Comparison of ENCODE assay signal across 9 cellular contexts in genomic region chr2:205686231-205687017, GRCh38. TPM values are rescaled to one million over a fixed set of nuclear protein-coding genes. Genes with fewer than 3 reads are reported as not detected.
DNase-seq lines count a peak whose midpoint lies in the region; ATAC-seq, FAIRE-seq and TF ChIP-seq lines count a peak whose summit lies in the region.
"Had no signal": no experiment of that assay in that cellular context is flagged by ENCODE, and none has a peak within 500 bp of the region (broad histone marks: within the 10 kb centered on the region; RNA-seq: fewer than 3 reads in every experiment).

No MANE protein-coding gene starts in this region.

- peak in 3 of 9 donors; percentile 10 to 22 (median 13) for TF ChIP-seq CTCF in heart right ventricle (IDR thresholded peaks at IDR 0.05)
- peak; percentile 56 for TF ChIP-seq CTCF in chondrocyte (IDR thresholded peaks at IDR 0.05)
- TF ChIP-seq CTCF in vagina (IDR thresholded peaks at IDR 0.05): no peak

- TF ChIP-seq POLR2A in vagina (IDR thresholded peaks at IDR 0.05): no peak

- H3K9me3 Mint-ChIP-seq in chondrocyte (ENCODE audit: low read depth): no peaks in the 10 kb centered on the region

- H2BK120ac ChIP-seq in mesendoderm (ENCODE audit: low read depth, low read length): peak overlapping the region; percentile 96

- H3K27me3 ChIP-seq in heart right ventricle (peaks cover 0 to 60% (median 23%) of the 10 kb centered on the region in 7 donors), mesendoderm (ENCODE audit: insufficient read depth, low read length, poor library complexity) (peaks cover 3% of the 10 kb centered on the region), vagina (no peaks in the 10 kb centered on the region)

- peak overlapping the region; percentile 82 for H3K4me2 ChIP-seq in mesendoderm (ENCODE audit: low read length)

- DNase-seq in heart right ventricle (no peak), left ventricle myocardium superior (no peak), chondrocyte (ENCODE audit: low spot score) (no peak), mesendoderm (peak; percentile 70), vagina (ENCODE audit: extremely low spot score in 2 of 2) (no peak), GM19238 (ENCODE audit: insufficient read length, low spot score) (no peak), RCC 7860 (ENCODE audit: low spot score) (no peak)
- DNase-seq: effector CD8-positive, alpha-beta T cell had no signal

- peaks cover 11% of the 10 kb centered on the region for H3K79me2 ChIP-seq in mesendoderm (ENCODE audit: control insufficient read depth, insufficient read depth, low read length)

- H3K79me1 ChIP-seq in mesendoderm (ENCODE audit: low read length): peaks cover 5% of the 10 kb centered on the region

- peak overlapping the region in 6 of 10 donors; percentile 52 to 91 (median 78) for H3K27ac ChIP-seq in heart right ventricle
- peak overlapping the region; percentile 92 for H3K27ac ChIP-seq in mesendoderm (ENCODE audit: low read depth, low read length)
- peak overlapping the region; percentile 89 for H3K27ac ChIP-seq in vagina

- H3K4me3 Mint-ChIP-seq in chondrocyte (ENCODE audit: unreplicated experiment): peak overlapping the region; percentile 86

- no peak for FAIRE-seq in RCC 7860 (lab: Jason Lieb, UNC)

- peak overlapping the region; percentile 41 for H4K8ac ChIP-seq in mesendoderm (ENCODE audit: low read depth, low read length)

- peak overlapping the region; percentile 86 for H3K18ac ChIP-seq in mesendoderm (ENCODE audit: low read length)

- H4K5ac ChIP-seq in mesendoderm (ENCODE audit: low read length): no peak overlapping the region

- H3K4me1 ChIP-seq in heart right ventricle (peaks cover 8 to 78% (median 54%) of the 10 kb centered on the region in 9 donors), mesendoderm (ENCODE audit: control insufficient read depth, low read depth, low read length) (peaks cover 14% of the 10 kb centered on the region), vagina (peaks cover 66% of the 10 kb centered on the region)

- peak overlapping the region; percentile 56 for H2BK5ac ChIP-seq in mesendoderm (ENCODE audit: low read length)

- H3K4ac ChIP-seq in mesendoderm (ENCODE audit: low read depth, low read length): peak overlapping the region; percentile 77

- H3K36me3 Mint-ChIP-seq in chondrocyte (ENCODE audit: low read depth): peaks cover 2% of the 10 kb centered on the region

- H2AK5ac ChIP-seq in mesendoderm (ENCODE audit: low read length): no peak overlapping the region

- H3K23ac ChIP-seq in mesendoderm (ENCODE audit: low read length): peak overlapping the region; percentile 67

- H3K4me3 ChIP-seq in heart right ventricle (peak overlapping the region; percentile 37 to 78 (median 64)), mesendoderm (ENCODE audit: low read length) (peak overlapping the region; percentile 56), vagina (peak overlapping the region; percentile 67 to 73)

- no peaks in the 10 kb centered on the region for H3K36me3 ChIP-seq in heart right ventricle
- no peaks in the 10 kb centered on the region for H3K36me3 ChIP-seq in mesendoderm (ENCODE audit: control insufficient read depth, insufficient read depth, low read length)
- H3K36me3 ChIP-seq in vagina: no peaks in the 10 kb centered on the region

- WGBS in heart right ventricle, 2 donors: 14 to 15% methylated on average over 43 of the region's 43 CpGs
- WGBS in mesendoderm (ENCODE audit: extremely low coverage, insufficient coverage, low lambda C conversion rate): no CpG with 5 or more reads among the region's 43 CpGs

- ATAC-seq in heart right ventricle: no peak
- no peak for ATAC-seq in left ventricle myocardium superior
- ATAC-seq in HG02852 (IDR thresholded peaks at IDR 0.05; ENCODE audit: unreplicated experiment): no peak

- H3K9me3 ChIP-seq in heart right ventricle (no peaks in the 10 kb centered on the region), vagina (no peaks in the 10 kb centered on the region)

- H3K56ac ChIP-seq in mesendoderm (ENCODE audit: low read length): peak overlapping the region; percentile 93

- H3K4me1 Mint-ChIP-seq in chondrocyte (ENCODE audit: low read depth): peaks cover 61% of the 10 kb centered on the region

- peak overlapping the region; percentile 79 for H3K9ac ChIP-seq in mesendoderm (ENCODE audit: low read length)

- H2BK15ac ChIP-seq in mesendoderm (replicated peaks; ENCODE audit: low read depth): no peak overlapping the region

- peak overlapping the region; percentile 73 for H3K27ac Mint-ChIP-seq in chondrocyte (ENCODE audit: unreplicated experiment)

- no peaks in the 10 kb centered on the region for H3K27me3 Mint-ChIP-seq in chondrocyte (ENCODE audit: low read depth)

- intact Hi-C loops in heart right ventricle (cut with DNase I) (loop anchor here in 5 of 10 donors (5.0 to 10.0 kb wide), 6 partner anchors 71 to 1422 kb away; no protein-coding TSS in a partner anchor), left ventricle myocardium superior (cut with micrococcal nuclease) (no loop called here), vagina (cut with DNase I) (loop anchor here (10.0 kb wide), 1 partner anchor 1362 kb away; no protein-coding TSS in a partner anchor)

RNA-seq across cellular contexts. Expression of gene NRP2, which starts 4.1 kb away (rescaled TPM):
- total RNA-seq in heart right ventricle (10 to 100 TPM in 5 of 10 donors, 1 to 10 TPM in 5; 4.7 to 29.4 (median 9.9) TPM), left ventricle myocardium superior (9.7 TPM), chondrocyte (31.7 to 83.7 TPM (median 34.5 TPM) in 3 replicates), vagina (65.6 TPM)
- 1 to 10 TPM; 2.5 to 2.7 TPM for polyA plus RNA-seq in heart right ventricle
- polyA plus RNA-seq in mesendoderm (2013, experiment 1 of 2): 25.9 TPM
- 23.7 TPM for polyA plus RNA-seq in mesendoderm (2013, experiment 2 of 2)
